31 cellular contexts compared by ENCODE assay signal in the genomic region with DNA sequence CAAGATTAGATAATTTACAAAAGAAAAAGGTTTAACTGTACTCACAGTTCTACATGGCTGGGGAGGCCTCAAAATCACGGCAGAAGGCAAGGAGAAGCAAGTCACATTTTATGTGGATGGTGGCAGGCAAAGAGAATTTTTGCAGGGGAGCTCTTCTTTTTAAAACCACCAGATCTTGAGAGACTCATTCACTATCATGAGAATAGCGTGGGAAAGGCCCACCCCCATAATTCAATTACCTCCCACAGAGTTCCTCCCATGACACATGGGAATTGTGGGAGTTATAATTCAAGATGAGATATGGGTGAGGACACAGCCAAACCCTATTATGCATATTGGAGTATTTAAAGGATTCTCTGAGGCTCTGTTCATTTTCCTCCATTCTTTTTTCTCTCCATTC.
DNase-seq lines count a peak whose midpoint lies in the region; ATAC-seq and TF ChIP-seq lines count a peak whose summit lies in the region.
"Had no signal": no experiment of that assay in that cellular context is flagged by ENCODE, and none has a peak within 500 bp of the region (broad histone marks: within the 10 kb centered on the region; RNA-seq: fewer than 3 reads in every experiment).

No MANE protein-coding gene starts in this region.

- H3K9me3 ChIP-seq in BE2C = no peaks in the 10 kb centered on the region
- H3K9me3 ChIP-seq: A549, BLaER1, Caco-2 had no signal

- H3K27me3 Mint-ChIP-seq in activated CD4-positive, alpha-beta T cell treated with anti-CD3 and anti-CD28 coated beads, Interleukin-2, amount 10 ng/mL, durations not matched to agents 7 days and 5 days = no peaks in the 10 kb centered on the region
- H3K27me3 Mint-ChIP-seq: B cell; CD4-positive, alpha-beta memory T cell; CD4-positive, alpha-beta T cell; CD4-positive, CD25-positive, alpha-beta regulatory T cell; CD8-positive, alpha-beta memory T cell had no signal

- peaks cover 8% of the 10 kb centered on the region for H3K9me3 Mint-ChIP-seq in activated CD4-positive, alpha-beta T cell treated with anti-CD3 and anti-CD28 coated beads, Interleukin-2, amount 10 ng/mL, durations not matched to agents 7 days and 5 days

- no peaks in the 10 kb centered on the region for H3K4me1 Mint-ChIP-seq in activated CD4-positive, alpha-beta T cell treated with anti-CD3 and anti-CD28 coated beads, Interleukin-2, amount 10 ng/mL, durations not matched to agents 7 days and 5 days
- H3K4me1 Mint-ChIP-seq: B cell; CD14-positive monocyte; CD4-positive, alpha-beta memory T cell; CD4-positive, CD25-positive, alpha-beta regulatory T cell; CD8-positive, alpha-beta memory T cell had no signal

- no peaks in the 10 kb centered on the region for H3K27me3 ChIP-seq in BE2C
- H3K27me3 ChIP-seq: BLaER1; BLaER1 treated with 17β-estradiol and CSF1 and Interleukin-3, amounts not matched to agents 10 nM and 100 nM had no signal

- H3K4me3 Mint-ChIP-seq in activated CD4-positive, alpha-beta T cell treated with anti-CD3 and anti-CD28 coated beads, Interleukin-2, amount 10 ng/mL, durations not matched to agents 7 days and 5 days = no peak overlapping the region
- H3K4me3 Mint-ChIP-seq: B cell; CD14-positive monocyte; CD4-positive, alpha-beta memory T cell; CD4-positive, alpha-beta T cell; CD4-positive, CD25-positive, alpha-beta regulatory T cell; CD8-positive, alpha-beta memory T cell; CD8-positive, alpha-beta T cell had no signal

- intact Hi-C loops in head of caudate nucleus (cut with DNase I) (no loop called here), sciatic nerve (cut with DNase I) (no loop called here)

- no peak for TF ChIP-seq CTCF in BE2C (IDR thresholded peaks at IDR 0.05; ENCODE audit: low read depth, low read length)

- no peak overlapping the region for H3K27ac Mint-ChIP-seq in activated CD4-positive, alpha-beta T cell treated with anti-CD3 and anti-CD28 coated beads, Interleukin-2, amount 10 ng/mL, durations not matched to agents 7 days and 5 days
- H3K27ac Mint-ChIP-seq: B cell; CD14-positive monocyte; CD4-positive, alpha-beta memory T cell; CD4-positive, alpha-beta T cell; CD4-positive, CD25-positive, alpha-beta regulatory T cell; CD8-positive, alpha-beta memory T cell; CD8-positive, alpha-beta T cell had no signal

- CTCF ChIA-PET in activated CD4-positive, alpha-beta T cell treated with anti-CD3 and anti-CD28 coated beads, Interleukin-2, amount 10 ng/mL, durations not matched to agents 7 days and 5 days (lab: Charles Lee) = no interaction called here

- no peak overlapping the region for H3K4me3 ChIP-seq in BE2C (ENCODE audit: low read depth, low read length)
- H3K4me3 ChIP-seq: A549; BLaER1; BLaER1 treated with 17β-estradiol and CSF1 and Interleukin-3, amounts not matched to agents 10 nM and 100 nM had no signal

- peak; percentile 25 for DNase-seq in BE2C
- peak; percentile 5 for DNase-seq in SK-N-DZ (ENCODE audit: low spot score)
- DNase-seq in head of caudate nucleus = peak in 24 of 42 donors; percentile 1 to 69 (median 19)
- peak; percentile 27 for DNase-seq in putamen (ENCODE audit: low spot score)
- DNase-seq in stimulated activated naive CD4-positive, alpha-beta T cell treated with Interleukin-2 at 50 U/mL for 16 hours (lab: John Stamatoyannopoulos, UW) = no peak
- no peak for DNase-seq in central memory CD4-positive, alpha-beta T cell
- no peak for DNase-seq in sciatic nerve (ENCODE audit: low spot score)
- DNase-seq in activated CD4-positive, alpha-beta T cell treated with anti-CD3 and anti-CD28 coated beads, Interleukin-2, amount 10 ng/mL, durations not matched to agents 7 days and 5 days = no peak
- DNase-seq: 8988T; ACHN; AML-193; C1 segment of cervical spinal cord; Caco-2; Calu3; CD4-positive, alpha-beta memory T cell; CD4-positive, alpha-beta T cell; CD4-positive, CD25-positive, alpha-beta regulatory T cell; CD8-positive, alpha-beta memory T cell; CD8-positive, alpha-beta T cell; COR-L47; DMS 273 treated with DMSO at 0.1 percent for 48 hours; DMS153; DMS79; DMS79 treated with DMSO at 0.1 percent for 48 hours; DND-41; EL had no signal

- ATAC-seq in sciatic nerve = no peak
- ATAC-seq: A549; CD8-positive, alpha-beta T cell had no signal

- H3K36me3 ChIP-seq in BE2C = no peaks in the 10 kb centered on the region
- H3K36me3 ChIP-seq: BLaER1; BLaER1 treated with 17β-estradiol and CSF1 and Interleukin-3, amounts not matched to agents 10 nM and 100 nM had no signal

- POLR2A ChIA-PET in activated CD4-positive, alpha-beta T cell treated with anti-CD3 and anti-CD28 coated beads, Interleukin-2, amount 10 ng/mL, durations not matched to agents 7 days and 5 days (lab: Charles Lee) = no interaction called here

- no peaks in the 10 kb centered on the region; the same call in 1 of the 2 replicates for H3K4me1 ChIP-seq in BE2C
- H3K4me1 ChIP-seq: A549; BLaER1; BLaER1 treated with 17β-estradiol and CSF1 and Interleukin-3, amounts not matched to agents 10 nM and 100 nM; Caco-2 had no signal

- H3K36me3 Mint-ChIP-seq in activated CD4-positive, alpha-beta T cell treated with anti-CD3 and anti-CD28 coated beads, Interleukin-2, amount 10 ng/mL, durations not matched to agents 7 days and 5 days (ENCODE audit: low read depth) = no peaks in the 10 kb centered on the region
- H3K36me3 Mint-ChIP-seq: CD14-positive monocyte; CD4-positive, alpha-beta memory T cell; CD4-positive, CD25-positive, alpha-beta regulatory T cell; CD8-positive, alpha-beta memory T cell; CD8-positive, alpha-beta T cell had no signal

Comparison
In these comparisons a context has a peak if more than half of its experiments do, and no peak if none do; other contexts are left out.
1. DNase-seq: peak in BE2C (single experiment), SK-N-DZ (single experiment), head of caudate nucleus (24 of 42) and putamen (single experiment); none in stimulated activated naive CD4-positive, alpha-beta T cell treated with Interleukin-2 at 50 U/mL for 16 hours (single experiment), central memory CD4-positive, alpha-beta T cell (single experiment), sciatic nerve (single experiment) and activated CD4-positive, alpha-beta T cell treated with anti-CD3 and anti-CD28 coated beads, Interleukin-2, amount 10 ng/mL, durations not matched to agents 7 days and 5 days (single experiment).